In genomic region chrX:41666251-41666650, GRCh38 we compare ENCODE assay signal across 15 cellular contexts. TPM values are rescaled to one million over a fixed set of nuclear protein-coding genes. Genes with fewer than 3 reads are reported as not detected.
DNase-seq lines count a peak whose midpoint lies in the region; ATAC-seq and TF ChIP-seq lines count a peak whose summit lies in the region.
"Had no signal": no experiment of that assay in that cellular context is flagged by ENCODE, and none has a peak within 500 bp of the region (broad histone marks: within the 10 kb centered on the region; RNA-seq: fewer than 3 reads in every experiment).

No MANE protein-coding gene starts in this region.

- H3K36me3 Mint-ChIP-seq in activated T-cell treated with anti-CD3 and anti-CD28 coated beads, Interleukin-2, amount 50 U/mL, for 24 hours (ENCODE audit: low read depth), result peaks cover 40% of the 10 kb centered on the region
- no peaks in the 10 kb centered on the region for H3K36me3 Mint-ChIP-seq in chondrocyte (ENCODE audit: low read depth)
- peaks cover 38% of the 10 kb centered on the region for H3K36me3 Mint-ChIP-seq in stimulated activated effector memory CD8-positive, alpha-beta T cell treated with anti-CD3 and anti-CD28 coated beads, Interleukin-12 subunit alpha, Interleukin-12 subunit beta, amount 100 ng/mL, for 72 hours

- H3K27ac Mint-ChIP-seq in activated T-cell treated with anti-CD3 and anti-CD28 coated beads, Interleukin-2, amount 50 U/mL, for 24 hours, result peak overlapping the region; percentile 87
- H3K27ac Mint-ChIP-seq in chondrocyte (ENCODE audit: unreplicated experiment), result peak overlapping the region; percentile 88
- H3K27ac Mint-ChIP-seq in stimulated activated effector memory CD8-positive, alpha-beta T cell treated with anti-CD3 and anti-CD28 coated beads, Interleukin-12 subunit alpha, Interleukin-12 subunit beta, amount 100 ng/mL, for 72 hours, result no peak overlapping the region
- H3K27ac Mint-ChIP-seq: activated B cell treated with CpG ODN at 0.5 μM for 24 hours had no signal

- no peaks in the 10 kb centered on the region for H3K9me3 Mint-ChIP-seq in activated T-cell treated with anti-CD3 and anti-CD28 coated beads, Interleukin-2, amount 50 U/mL, for 24 hours
- peaks cover 12% of the 10 kb centered on the region for H3K9me3 Mint-ChIP-seq in chondrocyte (ENCODE audit: low read depth)
- H3K9me3 Mint-ChIP-seq in stimulated activated effector memory CD8-positive, alpha-beta T cell treated with anti-CD3 and anti-CD28 coated beads, Interleukin-12 subunit alpha, Interleukin-12 subunit beta, amount 100 ng/mL, for 72 hours, result no peaks in the 10 kb centered on the region
- H3K9me3 Mint-ChIP-seq: activated B cell treated with CpG ODN at 0.5 μM for 24 hours had no signal

- H3K4me1 Mint-ChIP-seq in activated T-cell treated with anti-CD3 and anti-CD28 coated beads, Interleukin-2, amount 50 U/mL, for 24 hours (ENCODE audit: low read depth), result peaks cover 71% of the 10 kb centered on the region
- peaks cover 52% of the 10 kb centered on the region for H3K4me1 Mint-ChIP-seq in chondrocyte (ENCODE audit: low read depth)
- H3K4me1 Mint-ChIP-seq in stimulated activated effector memory CD8-positive, alpha-beta T cell treated with anti-CD3 and anti-CD28 coated beads, Interleukin-12 subunit alpha, Interleukin-12 subunit beta, amount 100 ng/mL, for 72 hours, result peaks cover 28% of the 10 kb centered on the region

- DNase-seq in activated T-cell treated with anti-CD3 and anti-CD28 coated beads, Interleukin-2, amount 50 U/mL, for 24 hours, result no peak
- DNase-seq in activated T-cell treated with anti-CD3 and anti-CD28 coated beads, Interleukin-2, amount 50 U/mL, for 48 hours, result no peak
- DNase-seq in SIG-M5 (lab: John Stamatoyannopoulos, UW), result peak; percentile 39
- DNase-seq in chondrocyte (ENCODE audit: low spot score), result no peak
- no peak for DNase-seq in stimulated activated effector memory CD8-positive, alpha-beta T cell treated with anti-CD3 and anti-CD28 coated beads, Interleukin-12 subunit alpha, Interleukin-12 subunit beta, amount 100 ng/mL, for 72 hours (ENCODE audit: low spot score in 2 of 2)
- no peak for DNase-seq in H4 (ENCODE audit: low spot score)
- no peak for DNase-seq in superior temporal gyrus (ENCODE audit: extremely low spot score)
- DNase-seq: activated B cell treated with CpG ODN at 0.5 μM for 24 hours; kidney; NCI-H1417 treated with DMSO at 0.1 percent for 48 hours; stimulated activated CD4-positive, alpha-beta T cell treated with anti-CD3 and anti-CD28 coated beads, Interleukin-1b, Interleukin-23, amount 100 ng/mL, for 48 hours had no signal

- H3K27me3 Mint-ChIP-seq in activated T-cell treated with anti-CD3 and anti-CD28 coated beads, Interleukin-2, amount 50 U/mL, for 24 hours, result peaks cover 31% of the 10 kb centered on the region
- no peaks in the 10 kb centered on the region for H3K27me3 Mint-ChIP-seq in chondrocyte (ENCODE audit: low read depth)
- H3K27me3 Mint-ChIP-seq: activated B cell treated with CpG ODN at 0.5 μM for 24 hours had no signal

- no peak for TF ChIP-seq CTCF in chondrocyte (IDR thresholded peaks at IDR 0.05)

- peak overlapping the region; percentile 14 for H3K4me3 Mint-ChIP-seq in activated T-cell treated with anti-CD3 and anti-CD28 coated beads, Interleukin-2, amount 50 U/mL, for 24 hours
- H3K4me3 Mint-ChIP-seq in chondrocyte (ENCODE audit: unreplicated experiment), result no peak overlapping the region
- peak overlapping the region; percentile 33 for H3K4me3 Mint-ChIP-seq in stimulated activated effector memory CD8-positive, alpha-beta T cell treated with anti-CD3 and anti-CD28 coated beads, Interleukin-12 subunit alpha, Interleukin-12 subunit beta, amount 100 ng/mL, for 72 hours
- H3K4me3 Mint-ChIP-seq: activated B cell treated with CpG ODN at 0.5 μM for 24 hours had no signal

- ATAC-seq in stimulated activated effector memory CD8-positive, alpha-beta T cell treated with anti-CD3 and anti-CD28 coated beads, Interleukin-12 subunit alpha, Interleukin-12 subunit beta, amount 100 ng/mL, for 72 hours, result no peak
- no peak for ATAC-seq in GM18909 (IDR thresholded peaks at IDR 0.05; ENCODE audit: poor library complexity, unreplicated experiment)

RNA-seq across cellular contexts. Expression of gene GPR34, which starts 22.5 kb away (rescaled TPM):
- total RNA-seq in chondrocyte, result not detected in 3 replicates
- total RNA-seq in H4 (2014; rRNA removed; shearing (Covaris generic)), result not detected in 2 replicates
- total RNA-seq: endothelial cell of umbilical vein, G401 had no signal

RNA-seq across cellular contexts. Expression of gene GPR82, which starts 57.7 kb away (rescaled TPM):
- total RNA-seq in chondrocyte, result not detected in 3 replicates
- not detected in 2 replicates for total RNA-seq in H4 (2014; rRNA removed; shearing (Covaris generic))
- total RNA-seq: endothelial cell of umbilical vein, G401, temporal lobe had no signal
